In the genomic region with DNA sequence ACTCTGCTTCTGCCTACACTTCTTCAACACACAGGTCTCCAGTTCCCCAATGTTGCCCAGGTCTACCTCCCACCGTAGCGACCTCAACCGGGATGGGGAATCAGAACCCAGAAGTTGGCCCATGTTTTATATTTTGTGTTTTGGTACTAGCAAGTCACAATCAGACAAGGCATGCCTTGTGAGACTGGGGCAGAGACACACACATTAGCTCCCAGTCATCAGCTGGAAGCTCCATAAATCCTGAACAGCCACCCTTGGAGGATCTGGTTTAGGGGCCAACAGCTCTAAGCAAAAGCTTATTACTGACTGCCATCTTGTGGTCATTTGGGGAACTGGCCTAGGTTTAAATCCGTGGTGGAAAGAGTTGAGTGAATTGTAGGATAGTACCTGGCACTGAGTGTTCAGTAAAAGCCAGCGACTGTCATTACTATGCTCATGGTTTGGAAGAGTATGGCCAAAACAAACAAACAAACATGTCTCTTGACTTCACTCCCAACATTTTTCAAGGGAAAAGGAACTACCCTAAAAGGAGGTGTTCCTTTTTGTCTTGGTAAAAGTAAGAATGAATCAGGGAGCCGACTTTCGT, we compare ENCODE assay signal across 8 cellular contexts. TPM values are rescaled to one million over a fixed set of nuclear protein-coding genes. Genes with fewer than 3 reads are reported as not detected.
A peak's percentile ranks its signal among the peaks of the same experiment; 100 is the strongest.
DNase-seq lines count a peak whose midpoint lies in the region; ATAC-seq and TF ChIP-seq lines count a peak whose summit lies in the region.

No MANE protein-coding gene starts in this region.

- POLR2A ChIA-PET in CD4-positive, alpha-beta memory T cell (lab: Charles Lee; ENCODE audit: partially characterized antibody): interaction anchor here (0.8 to 6.5 kb wide), 13 partner anchors 23 to 336 kb away, joined by 3 to 148 read pairs (median 7); a partner anchor contains a TSS

- no peak overlapping the region for H3K4me3 ChIP-seq in CD4-positive, alpha-beta memory T cell (ENCODE audit: low read length in 2 of 2)
- H3K4me3 ChIP-seq in coronary artery (no peak overlapping the region), right lobe of liver (no peak overlapping the region)

- peaks cover 29 to 44% (median 37%) of the 10 kb centered on the region in 4 donors for H3K4me1 Mint-ChIP-seq in CD4-positive, alpha-beta memory T cell

- H3K36me3 Mint-ChIP-seq in CD4-positive, alpha-beta memory T cell: no peaks in the 10 kb centered on the region

- H3K4me3 Mint-ChIP-seq in CD4-positive, alpha-beta memory T cell: peak overlapping the region in 5 of 8 donors; percentile 51 to 79 (median 65)

- WGBS in right lobe of liver (ENCODE audit: insufficient coverage, low coverage, low lambda C conversion rate, missing lambda C conversion rate): 59% methylated on average over 7 of the region's 7 CpGs

- H3K27me3 Mint-ChIP-seq in CD4-positive, alpha-beta memory T cell: no peaks in the 10 kb centered on the region

- H3K27ac Mint-ChIP-seq in CD4-positive, alpha-beta memory T cell: peak overlapping the region; percentile 80 to 97 (median 95)

- intact Hi-C loops in CD4-positive, alpha-beta memory T cell (cut with micrococcal nuclease): loop anchor here (1.0 kb wide), 3 partner anchors 38 to 325 kb away; a partner anchor contains a TSS
- intact Hi-C loops in right lobe of liver (cut with DNase I): no loop called here

- CTCF ChIA-PET in CD4-positive, alpha-beta memory T cell (lab: Charles Lee; ENCODE audit: partially characterized antibody): interaction anchor here (0.7 to 33.8 kb wide), 45 partner anchors 9 to 451 kb away, joined by 3 to 1184 read pairs (median 4); a partner anchor contains a TSS

- H3K27me3 ChIP-seq in CD4-positive, alpha-beta memory T cell (ENCODE audit: insufficient read depth, low read length): no peaks in the 10 kb centered on the region
- H3K27me3 ChIP-seq in right lobe of liver: no peaks in the 10 kb centered on the region

- no peaks in the 10 kb centered on the region for H3K36me3 ChIP-seq in CD4-positive, alpha-beta memory T cell (ENCODE audit: insufficient read depth, low read length)
- H3K36me3 ChIP-seq in right lobe of liver: no peaks in the 10 kb centered on the region

- TF ChIP-seq POLR2A in right lobe of liver (IDR thresholded peaks at IDR 0.05): no peak

- H3K27ac ChIP-seq in CD4-positive, alpha-beta memory T cell (ENCODE audit: low read depth, low read length): peak overlapping the region; percentile 53
- H3K27ac ChIP-seq in coronary artery: no peak overlapping the region
- H3K27ac ChIP-seq in right lobe of liver: no peak overlapping the region

- H3K4me1 ChIP-seq in CD4-positive, alpha-beta memory T cell (ENCODE audit: insufficient read depth, low read length): peaks cover 40% of the 10 kb centered on the region
- H3K4me1 ChIP-seq in right lobe of liver: peaks cover 0 to under 1% (median 0%) of the 10 kb centered on the region in 4 donors

- peak; percentile 86 for TF ChIP-seq CTCF in coronary artery (IDR thresholded peaks at IDR 0.05)
- TF ChIP-seq CTCF in right lobe of liver (IDR thresholded peaks at IDR 0.05): peak; percentile 92 to 98 (median 95)

- peak; percentile 73 to 80 (median 77) for DNase-seq in CD4-positive, alpha-beta memory T cell
- peak; percentile 74 for DNase-seq in HK-2 (ENCODE audit: unreplicated experiment)
- peak; percentile 86 for DNase-seq in NCI-H748 (lab: John Stamatoyannopoulos, UW; ENCODE audit: unreplicated experiment)
- peak; percentile 72 for DNase-seq in activated CD4-positive, alpha-beta T cell treated with anti-CD3 and anti-CD28 coated beads, Interleukin-2, amount 50 U/mL, for 1 hour
- DNase-seq in coronary artery (ENCODE audit: low spot score): no peak
- DNase-seq in right lobe of liver: peak in 1 of 3 donors; percentile 76
- peak; percentile 33 for DNase-seq in stimulated activated CD8-positive, alpha-beta memory T cell treated with anti-CD3 and anti-CD28 coated beads, Interleukin-12 subunit alpha, Interleukin-12 subunit beta, amount 100 ng/mL, for 4 hours (ENCODE audit: low read depth)

- ATAC-seq in right lobe of liver (peak; percentile 83 to 90 (median 84)), HG03469 (IDR thresholded peaks at IDR 0.05; ENCODE audit: unreplicated experiment) (no peak)

- H3K9me3 Mint-ChIP-seq in CD4-positive, alpha-beta memory T cell: no peaks in the 10 kb centered on the region

- no peaks in the 10 kb centered on the region for H3K9me3 ChIP-seq in CD4-positive, alpha-beta memory T cell (ENCODE audit: control insufficient read depth in 1 of 2, low read length in 2 of 2)
- no peaks in the 10 kb centered on the region for H3K9me3 ChIP-seq in right lobe of liver

RNA-seq across cellular contexts. Expression of a gene that starts 40.5 kb away (rescaled TPM):
- total RNA-seq in CD4-positive, alpha-beta memory T cell: 100 to 1,000 TPM; 124 to 125 TPM
- polyA plus RNA-seq in CD4-positive, alpha-beta memory T cell: 100 to 1,000 TPM; 268 to 334 TPM
- 10 to 100 TPM in 5 of 6 experiments, 1 to 10 TPM in 1; 5.1 to 45.2 (median 13.0) TPM for total RNA-seq in right lobe of liver

RNA-seq across cellular contexts. Expression of a gene that starts 47.2 kb away (rescaled TPM):
- total RNA-seq in CD4-positive, alpha-beta memory T cell: 10 to 100 TPM in 1 of 2 experiments, 1 to 10 TPM in 1; 9.7 to 10.3 TPM
- polyA plus RNA-seq in CD4-positive, alpha-beta memory T cell: 10 to 100 TPM in 1 of 2 donors, 1 to 10 TPM in 1; 7.2 to 11.9 TPM
- 1 to 10 TPM; 1.3 to 4.0 (median 2.8) TPM for total RNA-seq in right lobe of liver

RNA-seq across cellular contexts. Expression of a gene that starts 47.5 kb away (rescaled TPM):
- total RNA-seq in CD4-positive, alpha-beta memory T cell: 1 to 10 TPM in 1 of 2 experiments, not detected in 1; 1.4 TPM
- polyA plus RNA-seq in CD4-positive, alpha-beta memory T cell: under 1 TPM; 0.31 to 0.42 TPM
- total RNA-seq in right lobe of liver: 1 to 10 TPM in 2 of 6 experiments, under 1 TPM in 3, not detected in 1; 0.15 to 5.2 (median 0.92) TPM
